In genomic region chr19:40377876-40378385, GRCh38 we compare ENCODE assay signal across 2 cellular contexts.
TF ChIP-seq lines count a peak whose summit lies in the region.

No MANE protein-coding gene starts in this region.

TF ChIP-seq in SK-N-SH, 30 proteins besides CTCF, POLR2A, EP300 and RAD21:
- TF ChIP-seq REST (IDR thresholded peaks at IDR 0.05; ENCODE audit: low read depth, low read length) (no peak), SMC3 (IDR thresholded peaks at IDR 0.05; ENCODE audit: low read depth, low read length) (no peak), NFIC (IDR thresholded peaks at IDR 0.05; ENCODE audit: borderline replicate concordance) (no peak), CHD2 (IDR thresholded peaks at IDR 0.05; ENCODE audit: low read length, partially characterized antibody) (no peak), USF2 (IDR thresholded peaks at IDR 0.05; ENCODE audit: borderline replicate concordance, low read depth, low read length) (no peak), PBX3 (IDR thresholded peaks at IDR 0.05) (no peak), GABPA (IDR thresholded peaks at IDR 0.05; ENCODE audit: low read depth) (no peak), MAX (IDR thresholded peaks at IDR 0.05; ENCODE audit: low read depth) (no peak), MEF2A (IDR thresholded peaks at IDR 0.05; ENCODE audit: borderline replicate concordance, low read depth) (no peak), USF1 (IDR thresholded peaks at IDR 0.05; ENCODE audit: borderline replicate concordance, low read depth) (no peak), POLR2AphosphoS5 (IDR thresholded peaks at IDR 0.05; ENCODE audit: low read depth, low read length) (no peak), FOXJ3 (CRISPR knock-in tag; IDR thresholded peaks at IDR 0.05) (no peak), RXRA (IDR thresholded peaks at IDR 0.05; ENCODE audit: borderline replicate concordance, low read depth) (no peak), SIN3A (IDR thresholded peaks at IDR 0.05; ENCODE audit: borderline replicate concordance, low read depth, low read length) (no peak), RCOR1 (IDR thresholded peaks at IDR 0.05; ENCODE audit: low read length) (no peak), TEAD4 (IDR thresholded peaks at IDR 0.05; ENCODE audit: borderline replicate concordance, insufficient read depth) (no peak)
TF ChIP-seq in SK-N-SH: peak in this region for 0.

TF ChIP-seq in SK-N-SH treated with all-trans-retinoic acid at 6 μM for 48 hours, 23 proteins besides CTCF, POLR2A, EP300 and RAD21:
- TF ChIP-seq SNAI2 (CRISPR knock-in tag; IDR thresholded peaks at IDR 0.05) (no peak), ZC3H10 (CRISPR knock-in tag; IDR thresholded peaks at IDR 0.05) (no peak), TCF4 (CRISPR knock-in tag; IDR thresholded peaks at IDR 0.05; ENCODE audit: borderline replicate concordance) (no peak), CREB5 (CRISPR knock-in tag; IDR thresholded peaks at IDR 0.05; ENCODE audit: low read depth) (no peak), ESRRG (CRISPR knock-in tag; IDR thresholded peaks at IDR 0.05) (no peak), CSRNP3 (CRISPR knock-in tag; IDR thresholded peaks at IDR 0.05) (no peak), TSHZ2 (CRISPR knock-in tag; IDR thresholded peaks at IDR 0.05) (no peak), OSR1 (CRISPR knock-in tag; IDR thresholded peaks at IDR 0.05) (no peak), GLIS3 (CRISPR knock-in tag; IDR thresholded peaks at IDR 0.05) (no peak), CSDC2 (CRISPR knock-in tag; IDR thresholded peaks at IDR 0.05) (no peak), ISL1 (CRISPR knock-in tag; IDR thresholded peaks at IDR 0.05) (no peak)
